In the genomic region with DNA sequence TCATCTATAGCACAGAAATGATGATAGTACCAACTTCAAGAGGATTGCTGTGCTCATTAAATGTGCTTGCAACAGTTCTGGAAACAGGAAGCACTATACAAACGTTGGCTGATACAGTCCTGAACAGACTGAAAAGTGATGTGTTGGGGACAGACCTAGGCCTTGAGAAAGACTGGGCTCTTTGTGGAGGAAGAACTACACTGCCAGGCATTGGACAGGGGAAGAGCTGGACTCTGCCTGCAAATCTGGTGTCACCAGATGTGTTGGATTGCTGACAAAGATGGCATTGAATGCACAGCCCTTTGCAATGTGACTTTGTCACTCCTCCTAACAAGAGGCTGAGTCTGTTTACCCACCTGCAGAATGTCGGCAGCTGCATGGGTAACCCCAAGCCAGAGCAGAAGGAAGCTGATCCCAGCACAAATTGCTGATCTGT, we compare ENCODE assay signal across 12 cellular contexts. TPM values are rescaled to one million over a fixed set of nuclear protein-coding genes. Genes with fewer than 3 reads are reported as not detected.
DNase-seq lines count a peak whose midpoint lies in the region; ATAC-seq and TF ChIP-seq lines count a peak whose summit lies in the region.
"Had no signal": no experiment of that assay in that cellular context is flagged by ENCODE, and none has a peak within 500 bp of the region (broad histone marks: within the 10 kb centered on the region; RNA-seq: fewer than 3 reads in every experiment).

No MANE protein-coding gene starts in this region.

- H3K4me3 Mint-ChIP-seq in dendritic cell treated with granulocyte-macrophage colony-stimulating factor and Interleukin-4, amounts not matched to agents 40 ng/mL and 50 ng/mL, for 4 days = no peak overlapping the region
- no peak overlapping the region for H3K4me3 Mint-ChIP-seq in activated CD8-positive, alpha-beta T cell treated with anti-CD3 and anti-CD28 coated beads for 36 hours
- H3K4me3 Mint-ChIP-seq: memory B cell had no signal

- DNase-seq in Jurkat, Clone E6-1 (ENCODE audit: low read depth, low spot score) = peak; percentile 23
- peak; percentile 46 for DNase-seq in NCI-H510A (lab: John Stamatoyannopoulos, UW)
- DNase-seq in pons (ENCODE audit: low spot score) = peak; percentile 94
- no peak for DNase-seq in activated CD8-positive, alpha-beta T cell treated with anti-CD3 and anti-CD28 coated beads for 36 hours
- DNase-seq: stimulated activated CD4-positive, alpha-beta T cell treated with anti-CD3 and anti-CD28 coated beads, Interleukin-15, amount 100 ng/mL, for 24 hours had no signal

- TF ChIP-seq CTCF in activated CD8-positive, alpha-beta T cell treated with anti-CD3 and anti-CD28 coated beads for 36 hours (IDR thresholded peaks at IDR 0.05) = no peak

- CTCF ChIA-PET in activated CD8-positive, alpha-beta T cell treated with anti-CD3 and anti-CD28 coated beads for 36 hours (lab: Charles Lee) = interaction anchor here (0.8 to 3.2 kb wide), 5 partner anchors 26 to 189 kb away, joined by 3 to 11 read pairs (median 4); no protein-coding TSS in a partner anchor

- POLR2A ChIA-PET in activated CD8-positive, alpha-beta T cell treated with anti-CD3 and anti-CD28 coated beads for 36 hours (lab: Charles Lee) = interaction anchor here (0.6 to 1.4 kb wide), 5 partner anchors 12 to 40 kb away, joined by 3 to 4 read pairs (median 4); a partner anchor contains a TSS

- no peak overlapping the region for H3K4me3 ChIP-seq in Jurkat, Clone E6-1 (ENCODE audit: low read length)
- H3K4me3 ChIP-seq: ascending aorta, SJCRH30 had no signal

- H3K36me3 Mint-ChIP-seq in dendritic cell treated with granulocyte-macrophage colony-stimulating factor and Interleukin-4, amounts not matched to agents 40 ng/mL and 50 ng/mL, for 4 days (ENCODE audit: low read depth) = no peaks in the 10 kb centered on the region
- H3K36me3 Mint-ChIP-seq in activated CD8-positive, alpha-beta T cell treated with anti-CD3 and anti-CD28 coated beads for 36 hours (ENCODE audit: low read depth) = no peaks in the 10 kb centered on the region
- H3K36me3 Mint-ChIP-seq: memory B cell had no signal

- peak overlapping the region; percentile 57 for H3K27ac Mint-ChIP-seq in dendritic cell treated with granulocyte-macrophage colony-stimulating factor and Interleukin-4, amounts not matched to agents 40 ng/mL and 50 ng/mL, for 4 days
- H3K27ac Mint-ChIP-seq in activated CD8-positive, alpha-beta T cell treated with anti-CD3 and anti-CD28 coated beads for 36 hours = no peak overlapping the region
- H3K27ac Mint-ChIP-seq: memory B cell had no signal

- intact Hi-C loops in dendritic cell treated with granulocyte-macrophage colony-stimulating factor and Interleukin-4, amounts not matched to agents 40 ng/mL and 50 ng/mL, for 4 days (cut with micrococcal nuclease) = no loop called here
- intact Hi-C loops in activated CD8-positive, alpha-beta T cell treated with anti-CD3 and anti-CD28 coated beads for 36 hours (cut with micrococcal nuclease) = no loop called here

- peaks cover 6% of the 10 kb centered on the region for H3K27me3 Mint-ChIP-seq in dendritic cell treated with granulocyte-macrophage colony-stimulating factor and Interleukin-4, amounts not matched to agents 40 ng/mL and 50 ng/mL, for 4 days
- H3K27me3 Mint-ChIP-seq in activated CD8-positive, alpha-beta T cell treated with anti-CD3 and anti-CD28 coated beads for 36 hours = peaks cover 2% of the 10 kb centered on the region

- ATAC-seq in GM19397 (IDR thresholded peaks at IDR 0.05; ENCODE audit: unreplicated experiment) (no peak), GM21619 (IDR thresholded peaks at IDR 0.05; ENCODE audit: unreplicated experiment) (no peak), GM18870 (IDR thresholded peaks at IDR 0.05; ENCODE audit: unreplicated experiment) (no peak)
- ATAC-seq in activated CD8-positive, alpha-beta T cell treated with anti-CD3 and anti-CD28 coated beads for 36 hours = no peak

- H3K4me1 Mint-ChIP-seq in dendritic cell treated with granulocyte-macrophage colony-stimulating factor and Interleukin-4, amounts not matched to agents 40 ng/mL and 50 ng/mL, for 4 days (ENCODE audit: low read depth) = peaks cover 61% of the 10 kb centered on the region
- peaks cover 10% of the 10 kb centered on the region for H3K4me1 Mint-ChIP-seq in activated CD8-positive, alpha-beta T cell treated with anti-CD3 and anti-CD28 coated beads for 36 hours (ENCODE audit: low read depth)

- peaks cover 6% of the 10 kb centered on the region for H3K9me3 Mint-ChIP-seq in dendritic cell treated with granulocyte-macrophage colony-stimulating factor and Interleukin-4, amounts not matched to agents 40 ng/mL and 50 ng/mL, for 4 days
- H3K9me3 Mint-ChIP-seq in activated CD8-positive, alpha-beta T cell treated with anti-CD3 and anti-CD28 coated beads for 36 hours = no peaks in the 10 kb centered on the region
- H3K9me3 Mint-ChIP-seq: memory B cell had no signal

RNA-seq across cellular contexts. Expression of a gene that starts 12.4 kb away (rescaled TPM):
- polyA plus RNA-seq in Jurkat, Clone E6-1 (2012; ENCODE audit: insufficient read depth, insufficient read length) = not detected
- total RNA-seq in activated CD8-positive, alpha-beta T cell treated with anti-CD3 and anti-CD28 coated beads for 36 hours = not detected
- total RNA-seq: SJCRH30 had no signal

RNA-seq across cellular contexts. Expression of a gene that starts 45.5 kb away (rescaled TPM):
- polyA plus RNA-seq in Jurkat, Clone E6-1 (2012; ENCODE audit: insufficient read depth, insufficient read length) = 1.2 TPM
- total RNA-seq in activated CD8-positive, alpha-beta T cell treated with anti-CD3 and anti-CD28 coated beads for 36 hours = not detected
- total RNA-seq: SJCRH30 had no signal

RNA-seq across cellular contexts. Expression of a gene that starts 58.2 kb away (rescaled TPM):
- 1.8 TPM for polyA plus RNA-seq in Jurkat, Clone E6-1 (2012; ENCODE audit: insufficient read depth, insufficient read length)
- not detected for total RNA-seq in activated CD8-positive, alpha-beta T cell treated with anti-CD3 and anti-CD28 coated beads for 36 hours
